ENCODE assay signal across 19 cellular contexts in the genomic region with DNA sequence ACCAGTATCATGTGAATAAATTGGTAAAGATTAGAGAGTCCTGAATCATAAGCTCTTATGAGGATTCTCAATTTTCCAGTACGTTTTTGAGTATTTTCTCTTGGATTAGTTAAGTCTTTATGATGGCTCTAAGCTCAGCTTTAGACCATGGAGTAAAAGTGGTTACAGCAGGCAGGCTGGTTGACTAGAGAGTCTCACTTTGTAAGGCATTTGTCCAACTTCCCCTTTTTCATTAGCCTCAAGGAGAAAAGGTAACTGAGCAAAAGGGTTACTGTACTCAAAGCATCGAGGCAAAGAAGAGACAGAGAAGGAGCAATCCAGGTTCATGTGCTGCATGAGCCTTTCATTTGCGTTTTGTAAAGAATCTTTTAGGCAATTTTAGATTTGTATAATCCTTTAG. TPM values are rescaled to one million over a fixed set of nuclear protein-coding genes. Genes with fewer than 3 reads are reported as not detected.
DNase-seq lines count a peak whose midpoint lies in the region; ATAC-seq and TF ChIP-seq lines count a peak whose summit lies in the region.
"Had no signal": no experiment of that assay in that cellular context is flagged by ENCODE, and none has a peak within 500 bp of the region (broad histone marks: within the 10 kb centered on the region; RNA-seq: fewer than 3 reads in every experiment).

No MANE protein-coding gene starts in this region.

- DNase-seq in OCI-M1 (lab: John Stamatoyannopoulos, UW): peak; percentile 43
- no peak for DNase-seq in osteocyte (ENCODE audit: extremely low spot score, unreplicated experiment)
- no peak for DNase-seq in NCI-H1092 (lab: John Stamatoyannopoulos, UW)
- no peak for DNase-seq in T-cell
- no peak for DNase-seq in NCI-H82 (lab: John Stamatoyannopoulos, UW)
- no peak for DNase-seq in A172 (ENCODE audit: low spot score)
- DNase-seq: activated naive CD8-positive, alpha-beta T cell treated with anti-CD3 and anti-CD28 coated beads, Interleukin-2, amount 50 U/mL, for 24 hours; activated T-cell treated with anti-CD3 and anti-CD28 coated beads, Interleukin-2, amount 50 U/mL, for 4 hours; DMS153; hippocampal formation; NCI-H2029; NCI-H524 treated with DMSO at 0.1 percent for 48 hours; occipital lobe; stimulated activated naive CD4-positive, alpha-beta T cell; transverse colon had no signal

- H3K27me3 Mint-ChIP-seq in osteocyte (ENCODE audit: unreplicated experiment) (no peaks in the 10 kb centered on the region), T-cell (no peaks in the 10 kb centered on the region)
- H3K27me3 Mint-ChIP-seq: activated naive CD8-positive, alpha-beta T cell treated with anti-CD3 and anti-CD28 coated beads, Interleukin-2, amount 50 U/mL, for 24 hours had no signal

- peak overlapping the region; percentile 40 for H3K27ac Mint-ChIP-seq in osteocyte (ENCODE audit: unreplicated experiment)
- no peak overlapping the region for H3K27ac Mint-ChIP-seq in T-cell
- H3K27ac Mint-ChIP-seq: activated naive CD8-positive, alpha-beta T cell treated with anti-CD3 and anti-CD28 coated beads, Interleukin-2, amount 50 U/mL, for 24 hours had no signal

- H3K9me3 Mint-ChIP-seq in osteocyte (ENCODE audit: unreplicated experiment): no peaks in the 10 kb centered on the region
- H3K9me3 Mint-ChIP-seq in T-cell: no peaks in the 10 kb centered on the region
- H3K9me3 Mint-ChIP-seq: activated naive CD8-positive, alpha-beta T cell treated with anti-CD3 and anti-CD28 coated beads, Interleukin-2, amount 50 U/mL, for 24 hours; activated T-cell treated with anti-CD3 and anti-CD28 coated beads, Interleukin-2, amount 50 U/mL, for 4 hours had no signal

- ATAC-seq in GM19324 (IDR thresholded peaks at IDR 0.05; ENCODE audit: low FRiP score, unreplicated experiment) (peak; percentile 58), HG03135 (IDR thresholded peaks at IDR 0.05; ENCODE audit: unreplicated experiment) (peak; percentile 59), T-cell (replicated peaks in 1 of 4) (no peak)
- ATAC-seq: activated naive CD8-positive, alpha-beta T cell treated with anti-CD3 and anti-CD28 coated beads, Interleukin-2, amount 50 U/mL, for 24 hours; activated T-cell treated with anti-CD3 and anti-CD28 coated beads, Interleukin-2, amount 50 U/mL, for 4 hours; Right ventricle myocardium inferior had no signal

- POLR2A ChIA-PET in T-cell (lab: Charles Lee): no interaction called here

- H3K36me3 Mint-ChIP-seq in osteocyte (ENCODE audit: unreplicated experiment) (peaks cover 16% of the 10 kb centered on the region), T-cell (peaks cover 24% of the 10 kb centered on the region)

- TF ChIP-seq CTCF in osteocyte (IDR thresholded peaks at IDR 0.05): no peak

- H3K4me3 Mint-ChIP-seq in osteocyte (ENCODE audit: unreplicated experiment) (no peak overlapping the region), T-cell (no peak overlapping the region)
- H3K4me3 Mint-ChIP-seq: activated naive CD8-positive, alpha-beta T cell treated with anti-CD3 and anti-CD28 coated beads, Interleukin-2, amount 50 U/mL, for 24 hours; activated T-cell treated with anti-CD3 and anti-CD28 coated beads, Interleukin-2, amount 50 U/mL, for 4 hours had no signal

- H3K4me1 Mint-ChIP-seq in osteocyte (ENCODE audit: unreplicated experiment): no peaks in the 10 kb centered on the region
- H3K4me1 Mint-ChIP-seq in T-cell: no peaks in the 10 kb centered on the region
- H3K4me1 Mint-ChIP-seq: activated naive CD8-positive, alpha-beta T cell treated with anti-CD3 and anti-CD28 coated beads, Interleukin-2, amount 50 U/mL, for 24 hours had no signal

- CTCF ChIA-PET in T-cell (lab: Charles Lee): no interaction called here

RNA-seq across cellular contexts. Expression of a gene that starts 8.5 kb away (rescaled TPM):
- total RNA-seq in osteocyte (15.5 and 19.8 TPM in 2 replicates), T-cell (10 to 100 TPM; 10.4 to 29.3 (median 28.3) TPM)
- total RNA-seq in A172 (2014; rRNA removed; shearing (Covaris generic)): 37.9 and 41.4 TPM in 2 replicates

RNA-seq across cellular contexts. Expression of a gene that starts 8.7 kb away (rescaled TPM):
- total RNA-seq in osteocyte (79.3 and 83.8 TPM in 2 replicates), T-cell (100 to 1,000 TPM in 2 of 5 donors, 10 to 100 TPM in 3; 88.5 to 117 (median 95.4) TPM)
- total RNA-seq in A172 (2014; rRNA removed; shearing (Covaris generic)): 186 and 199 TPM in 2 replicates

RNA-seq across cellular contexts. Expression of a gene that starts 14.6 kb away (rescaled TPM):
- 25.9 and 32.8 TPM in 2 replicates for total RNA-seq in osteocyte
- 10 to 100 TPM in 4 of 5 donors, 1 to 10 TPM in 1; 9.9 to 20.0 (median 18.0) TPM for total RNA-seq in T-cell
- not detected in 2 replicates for total RNA-seq in A172 (2014; rRNA removed; shearing (Covaris generic))
- total RNA-seq: HT-29 had no signal

RNA-seq across cellular contexts. Expression of a gene that starts 18.3 kb away (rescaled TPM):
- total RNA-seq in osteocyte: 83.3 and 89.7 TPM in 2 replicates
- total RNA-seq in T-cell: 10 to 100 TPM; 66.4 to 79.3 (median 72.8) TPM
- total RNA-seq in A172 (2014; rRNA removed; shearing (Covaris generic)): 92.3 and 94.4 TPM in 2 replicates

RNA-seq across cellular contexts. Expression of a gene that starts 36.5 kb away (rescaled TPM):
- total RNA-seq in osteocyte (89.0 and 95.1 TPM in 2 replicates), T-cell (10 to 100 TPM; 43.9 to 73.5 (median 45.6) TPM)
- 193 and 203 TPM in 2 replicates for total RNA-seq in A172 (2014; rRNA removed; shearing (Covaris generic))

Comparison
In these comparisons a context has a peak if more than half of its experiments do, and no peak if none do; other contexts are left out.
1. ATAC-seq: peak in GM19324 (single experiment) and HG03135 (single experiment); none in T-cell (0 of 4).
2. RNA of a gene that starts 14.6 kb away (total RNA-seq): 25.9 to 32.8 TPM in osteocyte and 9.9 to 20.0 TPM in T-cell; not detected in A172; every median in the first group is over 10 times any median in the second.